Comparison of ENCODE assay signal across 13 cellular contexts in genomic region chr19:6519289-6519688, GRCh38. TPM values are rescaled to one million over a fixed set of nuclear protein-coding genes. Genes with fewer than 3 reads are reported as not detected.
A peak's percentile ranks its signal among the peaks of the same experiment; 100 is the strongest.
DNase-seq lines count a peak whose midpoint lies in the region; ATAC-seq and TF ChIP-seq lines count a peak whose summit lies in the region.
"Had no signal": no experiment of that assay in that cellular context is flagged by ENCODE, and none has a peak within 500 bp of the region (broad histone marks: within the 10 kb centered on the region; RNA-seq: fewer than 3 reads in every experiment).

No MANE protein-coding gene starts in this region.

- POLR2A ChIA-PET in SK-N-SH (lab: Yijun Ruan, JAX): no interaction called here

- ATAC-seq in SK-N-SH treated with all-trans-retinoic acid at 6 μM for 48 hours: no peak; the same call in 2 of the 3 replicates
- no peak for ATAC-seq in T-helper 17 cell
- ATAC-seq: body of pancreas had no signal

- H3K9me2 ChIP-seq in SK-N-SH: no peaks in the 10 kb centered on the region
- H3K9me2 ChIP-seq in OCI-LY1 (ENCODE audit: low read depth, low read length): no peaks in the 10 kb centered on the region

- H3K9me3 ChIP-seq in SK-N-SH (no peaks in the 10 kb centered on the region), OCI-LY1 (ENCODE audit: low read length) (no peaks in the 10 kb centered on the region), mammary epithelial cell (replicated peaks; ENCODE audit: insufficient read depth, low read length) (no peaks in the 10 kb centered on the region), T-helper 17 cell (ENCODE audit: control insufficient read depth, low read length, poor library complexity, severe bottlenecking) (no peaks in the 10 kb centered on the region)
- H3K9me3 ChIP-seq: body of pancreas had no signal

- no peaks in the 10 kb centered on the region for H3K27me3 ChIP-seq in SK-N-SH (ENCODE audit: insufficient read depth)
- H3K27me3 ChIP-seq in OCI-LY1 (ENCODE audit: insufficient read depth, low read length): no peaks in the 10 kb centered on the region
- no peaks in the 10 kb centered on the region for H3K27me3 ChIP-seq in mammary epithelial cell (ENCODE audit: insufficient read depth, low read length)
- H3K27me3 ChIP-seq: body of pancreas, hepatocyte had no signal

- intact Hi-C loops in mammary epithelial cell (cut with micrococcal nuclease): loop anchor here (5.0 to 10.0 kb wide), 2 partner anchors 203 to 474 kb away; partner anchors contain the start of gene C3

- H3K4me3 Mint-ChIP-seq in T-helper 17 cell: no peak overlapping the region
- H3K4me3 Mint-ChIP-seq: type B pancreatic cell had no signal

- H3K27ac Mint-ChIP-seq in T-helper 17 cell: no peak overlapping the region
- H3K27ac Mint-ChIP-seq: type B pancreatic cell had no signal

- H3K9ac ChIP-seq in SK-N-SH (no peak overlapping the region), OCI-LY1 (ENCODE audit: low read length) (peak overlapping the region; percentile 38), mammary epithelial cell (ENCODE audit: insufficient read depth, low read length) (no peak overlapping the region)

- peaks cover 7% of the 10 kb centered on the region for H3F3A ChIP-seq in SK-N-SH (replicated peaks; ENCODE audit: insufficient read depth)
- H3F3A ChIP-seq in OCI-LY1 (ENCODE audit: insufficient read depth, low read length): peaks cover 13% of the 10 kb centered on the region

- H3K79me2 ChIP-seq in SK-N-SH (ENCODE audit: insufficient read depth): no peaks in the 10 kb centered on the region
- H3K79me2 ChIP-seq in OCI-LY1 (ENCODE audit: insufficient read depth, low read length): no peaks in the 10 kb centered on the region
- H3K79me2 ChIP-seq in mammary epithelial cell (ENCODE audit: insufficient read depth, low read length): no peaks in the 10 kb centered on the region
- H3K79me2 ChIP-seq: hepatocyte had no signal

- H3K36me3 Mint-ChIP-seq in T-helper 17 cell (ENCODE audit: low read depth): no peaks in the 10 kb centered on the region
- H3K36me3 Mint-ChIP-seq: type B pancreatic cell had no signal

- CTCF ChIA-PET in SK-N-SH (lab: Yijun Ruan, JAX) (no interaction called here), mammary epithelial cell (lab: Charles Lee; ENCODE audit: low non-redundant PET) (no interaction called here)

- TF ChIP-seq EP300 in SK-N-SH (IDR thresholded peaks at IDR 0.05; ENCODE audit: borderline replicate concordance in 1 of 2, low read depth in 1 of 2, low read length in 1 of 2): peak in 1 of 2 experiments; percentile 58; a peak in 1 of 4 replicates

- no peaks in the 10 kb centered on the region for H4K20me1 ChIP-seq in SK-N-SH (ENCODE audit: insufficient read depth)
- no peaks in the 10 kb centered on the region for H4K20me1 ChIP-seq in OCI-LY1 (ENCODE audit: insufficient read depth, low read length)
- no peaks in the 10 kb centered on the region for H4K20me1 ChIP-seq in mammary epithelial cell (ENCODE audit: insufficient read depth, low read length)

- TF ChIP-seq CTCF in SK-N-SH (IDR thresholded peaks at IDR 0.05): no peak
- no peak for TF ChIP-seq CTCF in OCI-LY1 (IDR thresholded peaks at IDR 0.05; ENCODE audit: low read length)
- TF ChIP-seq CTCF in mammary epithelial cell (conservative IDR thresholded peaks at IDR 0.05 in 1 of 2, IDR thresholded peaks at IDR 0.05 in 1 of 2; ENCODE audit: extremely low read depth in 1 of 2, insufficient read depth in 1 of 2, low read depth in 1 of 2, low read length in 2 of 2): no peak

- DNase-seq in SK-N-SH (no peak), mammary epithelial cell (peak; percentile 77), renal cortical epithelial cell (ENCODE audit: low read depth) (peak; percentile 88), T-helper 17 cell (no peak), NCI-H2171 treated with DMSO at 0.1 percent for 48 hours (lab: John Stamatoyannopoulos, UW) (no peak), NCI-H1436 treated with DMSO at 0.1 percent for 48 hours (lab: John Stamatoyannopoulos, UW) (no peak)
- DNase-seq: body of pancreas, PC-9 had no signal

- H3K4me1 ChIP-seq in SK-N-SH (ENCODE audit: control insufficient read depth in 1 of 2, insufficient read depth in 2 of 2, low read depth in 1 of 2, low read length in 1 of 2) (peaks cover 6 to 8% of the 10 kb centered on the region in 2 experiments; a peak in 1 of 4 replicates), OCI-LY1 (ENCODE audit: insufficient read depth, low read length, severe bottlenecking) (peaks cover 69% of the 10 kb centered on the region), mammary epithelial cell (ENCODE audit: insufficient read depth, low read length) (peaks cover 20% of the 10 kb centered on the region)

- TF ChIP-seq RAD21 in SK-N-SH (IDR thresholded peaks at IDR 0.05; ENCODE audit: low read length): no peak

- BruUV-seq in mammary epithelial cell (replicated peaks; lab: Mats Ljungman, UMichigan): no TSS peak

- H3K36me3 ChIP-seq in SK-N-SH (replicated peaks in 1 of 2; ENCODE audit: control insufficient read depth in 1 of 2, insufficient read depth in 2 of 2, low read length in 1 of 2) (no peaks in the 10 kb centered on the region), OCI-LY1 (ENCODE audit: insufficient read depth, low read length) (no peaks in the 10 kb centered on the region), mammary epithelial cell (ENCODE audit: insufficient read depth, low read length) (no peaks in the 10 kb centered on the region)

- H3K27ac ChIP-seq in SK-N-SH (ENCODE audit: low read depth in 2 of 2, low read length in 1 of 2) (peak overlapping the region in 1 of 2 experiments; percentile 66; a peak in 2 of 4 replicates), OCI-LY1 (ENCODE audit: low read depth, low read length, poor library complexity, severe bottlenecking) (peak overlapping the region; percentile 96), mammary epithelial cell (ENCODE audit: insufficient read depth, low read depth, low read length) (no peak overlapping the region)
- H3K27ac ChIP-seq: body of pancreas, hepatocyte, PC-9 had no signal

- H3K4me3 ChIP-seq in SK-N-SH (ENCODE audit: low read depth in 2 of 2, low read length in 1 of 2) (no peak overlapping the region), OCI-LY1 (ENCODE audit: low read depth, low read length, poor library complexity, severe bottlenecking) (no peak overlapping the region), mammary epithelial cell (replicated peaks in 1 of 3; ENCODE audit: insufficient read depth in 1 of 3, low read depth in 2 of 3, low read length in 3 of 3) (no peak overlapping the region)
- H3K4me3 ChIP-seq: body of pancreas, hepatocyte, PC-9 had no signal

- dilution Hi-C loops in mammary epithelial cell (cut with HindIII; ENCODE audit: low sequenced_read_pairs): no loop called here

- H3K27me3 Mint-ChIP-seq in T-helper 17 cell: no peaks in the 10 kb centered on the region

- 4% methylated on average over 2 of the region's 2 CpGs for WGBS in SK-N-SH (ENCODE audit: low lambda C conversion rate)
- 44% methylated on average over 2 of the region's 2 CpGs for WGBS in mammary epithelial cell (ENCODE audit: low coverage, missing lambda C conversion rate)

- in situ Hi-C loops in mammary epithelial cell (cut with MboI; ENCODE audit: low sequenced_read_pairs in 2 of 2): loop anchor here (10.0 to 25.0 kb wide), 4 partner anchors 116 to 346 kb away; partner anchors contain the start of genes GPR108 (in 1 of the 2) and TRIP10 (in 1 of the 2)

- H3K4me2 ChIP-seq in SK-N-SH (peak overlapping the region; percentile 54; the same call in 1 of the 2 replicates), OCI-LY1 (ENCODE audit: low read length) (peak overlapping the region; percentile 33; the same call in 1 of the 2 replicates), mammary epithelial cell (ENCODE audit: insufficient read depth, low read depth, low read length) (no peak overlapping the region)
- H3K4me2 ChIP-seq: hepatocyte, PC-9 had no signal

- peaks cover 31% of the 10 kb centered on the region for H3K4me1 Mint-ChIP-seq in T-helper 17 cell

- H2AFZ ChIP-seq in SK-N-SH (ENCODE audit: low read depth): peak overlapping the region; percentile 33; the same call in 1 of the 2 replicates
- H2AFZ ChIP-seq in OCI-LY1 (ENCODE audit: low read length): no peak overlapping the region
- no peak overlapping the region for H2AFZ ChIP-seq in mammary epithelial cell (ENCODE audit: low read depth, low read length)
- H2AFZ ChIP-seq: hepatocyte, PC-9 had no signal

RNA-seq across cellular contexts. Expression of gene TNFSF9, which starts 11.5 kb away (rescaled TPM):
- 9.9 and 10.7 TPM in 2 replicates for polyA plus RNA-seq in SK-N-SH (2012; rRNA removed)
- polyA plus RNA-seq in SK-N-SH (2012; cell fraction: cytosol; rRNA removed): 7.1 and 7.4 TPM in 2 replicates
- 6.4 and 7.8 TPM in 2 replicates for polyA plus RNA-seq in SK-N-SH (2012; cell fraction: nucleus; rRNA removed)
- 10 to 100 TPM in 1 of 2 donors, 1 to 10 TPM in 1; 9.5 to 15.2 TPM for total RNA-seq in mammary epithelial cell
- 20.5 TPM for polyA plus RNA-seq in mammary epithelial cell
- polyA minus RNA-seq in mammary epithelial cell: 23.8 TPM
- total RNA-seq in renal cortical epithelial cell: 7.4 and 30.9 TPM in 2 replicates
- 1 to 10 TPM; 2.2 to 3.3 TPM for total RNA-seq in T-helper 17 cell

RNA-seq across cellular contexts. Expression of gene TUBB4A, which starts 17.2 kb away (rescaled TPM):
- polyA plus RNA-seq in SK-N-SH (2012; rRNA removed) (2.3 and 4.5 TPM in 2 replicates), mammary epithelial cell (0.09 TPM)
- polyA plus RNA-seq in SK-N-SH (2012; cell fraction: cytosol; rRNA removed): 2.3 and 3.9 TPM in 2 replicates
- polyA plus RNA-seq in SK-N-SH (2012; cell fraction: nucleus; rRNA removed): 2.4 and 3.2 TPM in 2 replicates
- total RNA-seq in mammary epithelial cell (not detected), renal cortical epithelial cell (0.87 and 6.8 TPM in 2 replicates), T-helper 17 cell (1 to 10 TPM; 1.5 to 1.6 TPM)
- polyA minus RNA-seq in mammary epithelial cell: not detected
- total RNA-seq: PC-9 had no signal

RNA-seq across cellular contexts. Expression of gene DENND1C, which starts 37.7 kb away (rescaled TPM):
- polyA plus RNA-seq in SK-N-SH (2012; rRNA removed) (0.05 and 0.11 TPM in 2 replicates), mammary epithelial cell (0.26 TPM)
- polyA plus RNA-seq in SK-N-SH (2012; cell fraction: cytosol; rRNA removed): 0.03 and 0.04 TPM in 2 replicates
- 0.08 and 0.12 TPM in 2 replicates for polyA plus RNA-seq in SK-N-SH (2012; cell fraction: nucleus; rRNA removed)
- total RNA-seq in mammary epithelial cell (under 1 TPM in 1 of 2 donors, not detected in 1; 0.33 TPM), renal cortical epithelial cell (0.20 and 0.52 TPM in 2 replicates), T-helper 17 cell (100 to 1,000 TPM; 104 to 105 TPM)
- not detected for polyA minus RNA-seq in mammary epithelial cell
- total RNA-seq: PC-9 had no signal

RNA-seq across cellular contexts. Expression of gene CRB3, which starts 55.2 kb away (rescaled TPM):
- polyA plus RNA-seq in SK-N-SH (2012; rRNA removed) (not detected in 2 replicates), mammary epithelial cell (7.6 TPM)
- 0.01 TPM in 1 of 2 replicates, not detected in the other for polyA plus RNA-seq in SK-N-SH (2012; cell fraction: cytosol; rRNA removed)
- 0.06 TPM in 1 of 2 replicates, not detected in the other for polyA plus RNA-seq in SK-N-SH (2012; cell fraction: nucleus; rRNA removed)
- total RNA-seq in mammary epithelial cell (10 to 100 TPM; 18.3 to 23.6 TPM), renal cortical epithelial cell (57.4 and 121 TPM in 2 replicates), T-helper 17 cell (1 to 10 TPM; 1.4 to 1.5 TPM)
- polyA minus RNA-seq in mammary epithelial cell: 11.5 TPM
- total RNA-seq: A673 had no signal

RNA-seq across cellular contexts. Expression of gene SLC25A23, which starts 59.7 kb away (rescaled TPM):
- polyA plus RNA-seq in SK-N-SH (2012; rRNA removed) (9.4 and 10.9 TPM in 2 replicates), mammary epithelial cell (8.5 TPM)
- 6.3 and 9.1 TPM in 2 replicates for polyA plus RNA-seq in SK-N-SH (2012; cell fraction: cytosol; rRNA removed)
- polyA plus RNA-seq in SK-N-SH (2012; cell fraction: nucleus; rRNA removed): 27.1 and 28.0 TPM in 2 replicates
- total RNA-seq in mammary epithelial cell (10 to 100 TPM; 21.5 to 31.8 TPM), renal cortical epithelial cell (53.0 and 161 TPM in 2 replicates), T-helper 17 cell (10 to 100 TPM in 1 of 2 donors, 1 to 10 TPM in 1; 9.6 to 11.3 TPM)
- 40.3 TPM for polyA minus RNA-seq in mammary epithelial cell

Comparison
In these comparisons a context has a peak if more than half of its experiments do, and no peak if none do; other contexts are left out.
1. DNase-seq: peak in mammary epithelial cell (single experiment) and renal cortical epithelial cell (single experiment); none in SK-N-SH (single experiment), T-helper 17 cell (0 of 3), NCI-H2171 treated with DMSO at 0.1 percent for 48 hours (single experiment) and NCI-H1436 treated with DMSO at 0.1 percent for 48 hours (single experiment).
2. RNA of gene DENND1C, which starts 37.7 kb away (total RNA-seq): 104 to 105 TPM in T-helper 17 cell; 0.33 TPM in mammary epithelial cell and 0.20 to 0.52 TPM in renal cortical epithelial cell; every median in the first group is over 10 times any median in the second.